In genomic region chr3:129386984-129387383, GRCh38 we compare ENCODE assay signal across 1 cellular context.
A peak's percentile ranks its signal among the peaks of the same experiment; 100 is the strongest.
TF ChIP-seq lines count a peak whose summit lies in the region.

No MANE protein-coding gene starts in this region.

TF ChIP-seq in HepG2, 621 proteins besides CTCF, POLR2A, EP300 and RAD21:
- TF ChIP-seq ZNF180 (CRISPR knock-in tag; IDR thresholded peaks at IDR 0.05; ENCODE audit: borderline replicate concordance, low read depth), result no peak
- no peak for TF ChIP-seq HOXA7 (CRISPR knock-in tag; IDR thresholded peaks at IDR 0.05)
- TF ChIP-seq PAF1 (CRISPR knock-in tag; IDR thresholded peaks at IDR 0.05), result 0 out of 2 replicates have a peak, but pooled peaks have one; percentile 56
